15 cellular contexts compared by ENCODE assay signal in genomic region chr6:55925292-55925691, GRCh38. TPM values are rescaled to one million over a fixed set of nuclear protein-coding genes. Genes with fewer than 3 reads are reported as not detected.
DNase-seq lines count a peak whose midpoint lies in the region; ATAC-seq, FAIRE-seq and TF ChIP-seq lines count a peak whose summit lies in the region.
"Had no signal": no experiment of that assay in that cellular context is flagged by ENCODE, and none has a peak within 500 bp of the region (broad histone marks: within the 10 kb centered on the region; RNA-seq: fewer than 3 reads in every experiment).

No MANE protein-coding gene starts in this region.

- no peak for TF ChIP-seq POLR2A in endothelial cell of umbilical vein (IDR thresholded peaks at IDR 0.05; ENCODE audit: low read depth, low read length)

- peak; percentile 92 for ATAC-seq in PC-3
- ATAC-seq in stimulated activated memory B cell treated with anti-CD40 and anti-IgM and Interleukin-4, amounts not matched to agents 10 μg/mL and 1 μg/mL and 100 μg/mL, for 72 hours: no peak
- ATAC-seq: gastroesophageal sphincter; right lobe of liver; stimulated activated naive CD8-positive, alpha-beta T cell treated with anti-CD3 and anti-CD28 coated beads, Interleukin-15, Interleukin-2, amounts not matched to agents 100 U/mL and 50 U/mL, for 24 hours had no signal

- DNase-seq in BJ (ENCODE audit: low read depth) (peak; percentile 59), PC-3 (peak; percentile 95), endothelial cell of umbilical vein (ENCODE audit: low read depth, low spot score) (peak; percentile 64), lung microvascular endothelial cell (ENCODE audit: low read depth in 2 of 2) (peak; percentile 6 to 66), NCI-H1436 treated with DMSO at 0.1 percent for 48 hours (lab: John Stamatoyannopoulos, UW) (no peak), hippocampal formation (lab: John Stamatoyannopoulos, UW) (no peak)
- no peak for DNase-seq in activated CD4-positive, alpha-beta T cell treated with anti-CD3 and anti-CD28 coated beads, Interleukin-2, amount 50 U/mL, for 48 hours
- DNase-seq: activated naive CD4-positive, alpha-beta T cell treated with anti-CD3 and anti-CD28 coated beads, Interleukin-2, amount 50 U/mL, for 16 hours; kidney; right lobe of liver; stimulated activated naive CD8-positive, alpha-beta T cell treated with anti-CD3 and anti-CD28 coated beads, Interleukin-15, Interleukin-2, amounts not matched to agents 100 U/mL and 50 U/mL, for 24 hours; WERI-Rb-1 had no signal

- H3K27ac Mint-ChIP-seq in stimulated activated memory B cell treated with anti-CD40 and anti-IgM and Interleukin-4, amounts not matched to agents 10 μg/mL and 1 μg/mL and 100 μg/mL, for 72 hours: no peak overlapping the region

- no peaks in the 10 kb centered on the region for H3K4me1 Mint-ChIP-seq in stimulated activated memory B cell treated with anti-CD40 and anti-IgM and Interleukin-4, amounts not matched to agents 10 μg/mL and 1 μg/mL and 100 μg/mL, for 72 hours

- H3K27ac ChIP-seq in PC-3 (ENCODE audit: low read length): peak overlapping the region; percentile 94
- no peak overlapping the region for H3K27ac ChIP-seq in endothelial cell of umbilical vein (ENCODE audit: insufficient read depth, low read depth, low read length)
- H3K27ac ChIP-seq: coronary artery, gastroesophageal sphincter, right lobe of liver, WERI-Rb-1 had no signal

- no peak overlapping the region for H3K4me3 Mint-ChIP-seq in stimulated activated memory B cell treated with anti-CD40 and anti-IgM and Interleukin-4, amounts not matched to agents 10 μg/mL and 1 μg/mL and 100 μg/mL, for 72 hours

- dilution Hi-C loops in endothelial cell of umbilical vein (cut with MboI; ENCODE audit: extremely low pct_ligation_motif_present, low sequenced_read_pairs): no loop called here

- peak; percentile 12 for FAIRE-seq in endothelial cell of umbilical vein (lab: Jason Lieb, UNC)

- no peaks in the 10 kb centered on the region for H3K27me3 Mint-ChIP-seq in stimulated activated memory B cell treated with anti-CD40 and anti-IgM and Interleukin-4, amounts not matched to agents 10 μg/mL and 1 μg/mL and 100 μg/mL, for 72 hours

- H3F3A ChIP-seq in PC-3 (ENCODE audit: low read length, unreplicated experiment): peaks cover 4% of the 10 kb centered on the region

- BruUV-seq in PC-3 (replicated peaks; lab: Mats Ljungman, UMichigan) (no TSS peak), endothelial cell of umbilical vein (replicated peaks; lab: Mats Ljungman, UMichigan) (no TSS peak)

- H3K4me2 ChIP-seq in PC-3 (ENCODE audit: low read length) (peak overlapping the region; percentile 50), endothelial cell of umbilical vein (ENCODE audit: insufficient read depth, low read length) (no peak overlapping the region)

- H3K9me3 ChIP-seq in PC-3 (ENCODE audit: low read length) (no peaks in the 10 kb centered on the region), endothelial cell of umbilical vein (replicated peaks; ENCODE audit: control insufficient read depth, insufficient read depth, low read length) (no peaks in the 10 kb centered on the region)
- H3K9me3 ChIP-seq: gastroesophageal sphincter had no signal

- H3K27me3 ChIP-seq in BJ (ENCODE audit: control insufficient read depth, insufficient read depth, low read length) (no peaks in the 10 kb centered on the region), PC-3 (ENCODE audit: low read length) (no peaks in the 10 kb centered on the region), endothelial cell of umbilical vein (ENCODE audit: control insufficient read depth in 2 of 2, insufficient read depth in 2 of 2, low read length in 2 of 2) (no peaks in the 10 kb centered on the region)
- H3K27me3 ChIP-seq: gastroesophageal sphincter, right lobe of liver had no signal

- peaks cover 18% of the 10 kb centered on the region for H3K9me3 Mint-ChIP-seq in stimulated activated memory B cell treated with anti-CD40 and anti-IgM and Interleukin-4, amounts not matched to agents 10 μg/mL and 1 μg/mL and 100 μg/mL, for 72 hours

- H2AFZ ChIP-seq in PC-3 (ENCODE audit: low read length) (peak overlapping the region; percentile 46; the same call in 1 of the 2 replicates), endothelial cell of umbilical vein (ENCODE audit: low read depth, low read length) (no peak overlapping the region)

- POLR2A ChIA-PET in BJ (lab: Charles Lee) (no interaction called here), PC-3 (lab: Charles Lee; ENCODE audit: unreplicated experiment) (no interaction called here), endothelial cell of umbilical vein (lab: Charles Lee) (no interaction called here)

- intact Hi-C loops in PC-3 (cut with micrococcal nuclease) (no loop called here), endothelial cell of umbilical vein (cut with micrococcal nuclease) (no loop called here)

- CTCF ChIA-PET in BJ (lab: Yijun Ruan, JAX): interaction anchor here (0.7 kb wide), 1 partner anchor 466 kb away, joined by 3 read pairs; no protein-coding TSS in a partner anchor
- CTCF ChIA-PET in PC-3 (lab: Charles Lee): interaction anchor here (0.7 kb wide), 1 partner anchor 12 kb away, joined by 3 read pairs; no protein-coding TSS in a partner anchor
- CTCF ChIA-PET in endothelial cell of umbilical vein (lab: Charles Lee): interaction anchor here (1.0 kb wide), 1 partner anchor 16 kb away, joined by 3 read pairs; no protein-coding TSS in a partner anchor

- H3K9ac ChIP-seq in PC-3 (ENCODE audit: low read length) (peak overlapping the region; percentile 59), endothelial cell of umbilical vein (replicated peaks; ENCODE audit: extremely low read depth, insufficient read depth, low read length) (no peak overlapping the region)

- H3K79me2 ChIP-seq in PC-3 (ENCODE audit: low read length) (no peaks in the 10 kb centered on the region), endothelial cell of umbilical vein (ENCODE audit: control insufficient read depth, insufficient read depth, low read length) (no peaks in the 10 kb centered on the region)

- H3K9me1 ChIP-seq in endothelial cell of umbilical vein (replicated peaks; ENCODE audit: control insufficient read depth, extremely low read depth, insufficient read depth, low read length): no peaks in the 10 kb centered on the region

- H3K36me3 Mint-ChIP-seq in stimulated activated memory B cell treated with anti-CD40 and anti-IgM and Interleukin-4, amounts not matched to agents 10 μg/mL and 1 μg/mL and 100 μg/mL, for 72 hours: no peaks in the 10 kb centered on the region

- H3K9me2 ChIP-seq in PC-3 (replicated peaks; ENCODE audit: low read length): no peaks in the 10 kb centered on the region

- TF ChIP-seq CTCF in BJ (IDR thresholded peaks at IDR 0.05; ENCODE audit: insufficient read depth, low read depth, low read length) (no peak), PC-3 (conservative IDR thresholded peaks at IDR 0.05; ENCODE audit: low read depth, low read length) (no peak), endothelial cell of umbilical vein (IDR thresholded peaks at IDR 0.05; ENCODE audit: extremely low read depth in 1 of 2, insufficient read depth in 1 of 2, low read depth in 1 of 2, low read length in 2 of 2) (no peak)

- H4K20me1 ChIP-seq in PC-3 (ENCODE audit: low read length) (no peaks in the 10 kb centered on the region), endothelial cell of umbilical vein (replicated peaks; ENCODE audit: control insufficient read depth, extremely low read depth, insufficient read depth, low read length) (no peaks in the 10 kb centered on the region)

- H3K4me1 ChIP-seq in PC-3 (ENCODE audit: insufficient read depth, low read length) (peaks cover 12% of the 10 kb centered on the region), endothelial cell of umbilical vein (ENCODE audit: control insufficient read depth, extremely low read depth, insufficient read depth, low read length) (no peaks in the 10 kb centered on the region)
- H3K4me1 ChIP-seq: gastroesophageal sphincter, right lobe of liver had no signal

- H3K4me3 ChIP-seq in BJ (ENCODE audit: low read depth, low read length) (no peak overlapping the region), PC-3 (ENCODE audit: low read length) (peak overlapping the region; percentile 32; the same call in 1 of the 2 replicates), endothelial cell of umbilical vein (replicated peaks in 1 of 3; ENCODE audit: insufficient read depth in 1 of 3, low read depth in 1 of 3, low read length in 3 of 3) (no peak overlapping the region)
- H3K4me3 ChIP-seq: coronary artery, gastroesophageal sphincter, right lobe of liver had no signal

- H3K36me3 ChIP-seq in BJ (ENCODE audit: control insufficient read depth, insufficient read depth, low read length): no peaks in the 10 kb centered on the region
- H3K36me3 ChIP-seq in PC-3 (ENCODE audit: low read depth, low read length): no peaks in the 10 kb centered on the region
- H3K36me3 ChIP-seq in endothelial cell of umbilical vein (ENCODE audit: control insufficient read depth in 2 of 2, extremely low read depth in 1 of 2, insufficient read depth in 2 of 2, low read length in 2 of 2): no peaks in the 10 kb centered on the region
- H3K36me3 ChIP-seq: gastroesophageal sphincter, right lobe of liver, WERI-Rb-1 had no signal

TF ChIP-seq in endothelial cell of umbilical vein, 7 proteins besides CTCF, POLR2A, EP300 and RAD21:
- peak; percentile 91 for TF ChIP-seq FOS (IDR thresholded peaks at IDR 0.05; ENCODE audit: borderline replicate concordance, insufficient read depth, low read length)
- TF ChIP-seq MAX (IDR thresholded peaks at IDR 0.05; ENCODE audit: insufficient read depth, insufficient read length): no peak
- peak; percentile 51 for TF ChIP-seq JUN (IDR thresholded peaks at IDR 0.05; ENCODE audit: borderline replicate concordance, insufficient read depth, insufficient read length, low read depth)
TF ChIP-seq in endothelial cell of umbilical vein: peak in this region for 2.

RNA-seq across cellular contexts. Expression of gene BMP5, which starts 49.9 kb away (rescaled TPM):
- polyA plus RNA-seq in BJ (2011; rRNA removed): not detected in 2 replicates
- not detected in 2 replicates for polyA minus RNA-seq in BJ (2011; rRNA and poly(A)+ RNA removed)
- total RNA-seq in PC-3 (2014; rRNA removed): not detected in 2 replicates
- total RNA-seq in endothelial cell of umbilical vein: not detected in 2 replicates
- not detected in 2 replicates for polyA plus RNA-seq in endothelial cell of umbilical vein
- not detected in 2 replicates for polyA plus RNA-seq in endothelial cell of umbilical vein (2011; cell fraction: cytosol; rRNA removed)
- polyA plus RNA-seq in endothelial cell of umbilical vein (2011; cell fraction: nucleus; rRNA removed): not detected in 2 replicates
- not detected in 2 replicates for polyA plus RNA-seq in endothelial cell of umbilical vein (2012)
- polyA minus RNA-seq in endothelial cell of umbilical vein: not detected in 2 replicates
- 10.8 TPM for polyA minus RNA-seq in endothelial cell of umbilical vein (2011; cell fraction: cytosol; rRNA and poly(A)+ RNA removed)
- polyA minus RNA-seq in endothelial cell of umbilical vein (2011; cell fraction: nucleus; rRNA and poly(A)+ RNA removed): 0.10 TPM in 1 of 2 replicates, not detected in the other
- total RNA-seq in lung microvascular endothelial cell: not detected in 2 replicates

Comparison
In these comparisons a context has a peak if more than half of its experiments do, and no peak if none do; other contexts are left out.
1. DNase-seq: peak in BJ (single experiment), PC-3 (single experiment), endothelial cell of umbilical vein (single experiment) and lung microvascular endothelial cell (2 of 2); none in activated CD4-positive, alpha-beta T cell treated with anti-CD3 and anti-CD28 coated beads, Interleukin-2, amount 50 U/mL, for 48 hours (0 of 2), NCI-H1436 treated with DMSO at 0.1 percent for 48 hours (single experiment) and hippocampal formation (0 of 2).